8 cellular contexts compared by ENCODE assay signal in genomic region chr9:100083448-100084144, GRCh38. TPM values are rescaled to one million over a fixed set of nuclear protein-coding genes. Genes with fewer than 3 reads are reported as not detected.
DNase-seq lines count a peak whose midpoint lies in the region; ATAC-seq lines count a peak whose summit lies in the region.

No MANE protein-coding gene starts in this region.

- no peaks in the 10 kb centered on the region for H3K9me3 Mint-ChIP-seq in activated naive CD8-positive, alpha-beta T cell treated with anti-CD3 and anti-CD28 coated beads, Interleukin-2, amount 50 U/mL, for 24 hours

- ATAC-seq in GM18508 (IDR thresholded peaks at IDR 0.05; ENCODE audit: insufficient read depth, unreplicated experiment): peak; percentile 33
- ATAC-seq in GM21515 (IDR thresholded peaks at IDR 0.05; ENCODE audit: unreplicated experiment): peak; percentile 46
- peak; percentile 35 for ATAC-seq in HG03342 (IDR thresholded peaks at IDR 0.05; ENCODE audit: unreplicated experiment)
- ATAC-seq in activated naive CD8-positive, alpha-beta T cell treated with anti-CD3 and anti-CD28 coated beads, Interleukin-2, amount 50 U/mL, for 24 hours: peak; percentile 69
- no peak for ATAC-seq in left ventricle myocardium superior

- intact Hi-C loops in left ventricle myocardium superior (cut with micrococcal nuclease): no loop called here

- H3K27ac Mint-ChIP-seq in activated naive CD8-positive, alpha-beta T cell treated with anti-CD3 and anti-CD28 coated beads, Interleukin-2, amount 50 U/mL, for 24 hours: peak overlapping the region; percentile 71

- peaks cover 1% of the 10 kb centered on the region for H3K36me3 Mint-ChIP-seq in activated naive CD8-positive, alpha-beta T cell treated with anti-CD3 and anti-CD28 coated beads, Interleukin-2, amount 50 U/mL, for 24 hours (ENCODE audit: low read depth)

- no peak for DNase-seq in activated naive CD8-positive, alpha-beta T cell treated with anti-CD3 and anti-CD28 coated beads, Interleukin-2, amount 50 U/mL, for 24 hours
- DNase-seq in NK-92 treated with Interleukin-12 subunit alpha and Interleukin-12 subunit beta, amount 100 ng/mL, for 24 hours (lab: John Stamatoyannopoulos, UW): no peak
- DNase-seq in left ventricle myocardium superior (no peak), activated gamma-delta T cell treated with Interleukin-2 at 50 U/mL for 16 hours (no peak), cerebellar cortex (ENCODE audit: low spot score) (no peak)

- H3K4me3 Mint-ChIP-seq in activated naive CD8-positive, alpha-beta T cell treated with anti-CD3 and anti-CD28 coated beads, Interleukin-2, amount 50 U/mL, for 24 hours: peak overlapping the region; percentile 27

- H3K4me1 Mint-ChIP-seq in activated naive CD8-positive, alpha-beta T cell treated with anti-CD3 and anti-CD28 coated beads, Interleukin-2, amount 50 U/mL, for 24 hours: peaks cover 80% of the 10 kb centered on the region

- no peaks in the 10 kb centered on the region for H3K27me3 Mint-ChIP-seq in activated naive CD8-positive, alpha-beta T cell treated with anti-CD3 and anti-CD28 coated beads, Interleukin-2, amount 50 U/mL, for 24 hours

RNA-seq across cellular contexts. Expression of gene ERP44, which starts 15.2 kb away (rescaled TPM):
- 15.0 TPM for total RNA-seq in left ventricle myocardium superior

RNA-seq across cellular contexts. Expression of gene INVS, which starts 15.4 kb away (rescaled TPM):
- total RNA-seq in left ventricle myocardium superior: 6.1 TPM
